16 cellular contexts compared by ENCODE assay signal in the genomic region with DNA sequence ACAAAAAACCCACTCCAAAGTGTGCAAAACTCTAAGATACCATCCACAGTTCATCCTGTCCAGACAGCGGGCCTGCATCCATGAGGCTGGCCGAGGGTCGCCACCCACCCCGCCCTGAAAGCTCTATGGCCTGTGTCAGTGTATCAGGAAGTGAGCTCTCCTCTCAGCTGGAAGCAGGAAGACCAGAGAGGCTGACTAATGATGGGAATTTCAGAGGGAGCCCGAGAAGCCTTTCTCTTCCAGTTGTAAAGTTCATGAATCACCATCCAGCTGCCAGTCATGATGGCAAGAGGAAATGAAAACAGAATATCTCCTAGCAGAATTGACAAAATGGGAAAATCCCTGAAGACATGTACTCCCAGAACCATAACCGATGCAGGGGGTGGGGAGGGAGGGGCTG.
A peak's percentile ranks its signal among the peaks of the same experiment; 100 is the strongest.
DNase-seq lines count a peak whose midpoint lies in the region; ATAC-seq, FAIRE-seq and TF ChIP-seq lines count a peak whose summit lies in the region.
"Had no signal": no experiment of that assay in that cellular context is flagged by ENCODE, and none has a peak within 500 bp of the region (broad histone marks: within the 10 kb centered on the region; RNA-seq: fewer than 3 reads in every experiment).

No MANE protein-coding gene starts in this region.

- peak overlapping the region; percentile 7 for H3K9ac ChIP-seq in astrocyte (ENCODE audit: low read length)

- H3K36me3 ChIP-seq in astrocyte (ENCODE audit: insufficient read depth, low read length) = no peaks in the 10 kb centered on the region
- no peaks in the 10 kb centered on the region for H3K36me3 ChIP-seq in CD8-positive, alpha-beta memory T cell (ENCODE audit: insufficient read depth, low read length)

- no peaks in the 10 kb centered on the region for H3K36me3 Mint-ChIP-seq in activated naive CD8-positive, alpha-beta T cell treated with anti-CD3 and anti-CD28 coated beads, Interleukin-2, amount 10 ng/mL, durations not matched to agents 7 days and 5 days
- H3K36me3 Mint-ChIP-seq in activated naive CD8-positive, alpha-beta T cell treated with anti-CD3 and anti-CD28 coated beads for 36 hours = no peaks in the 10 kb centered on the region
- no peaks in the 10 kb centered on the region for H3K36me3 Mint-ChIP-seq in astrocyte (ENCODE audit: low read depth, unreplicated experiment)
- no peaks in the 10 kb centered on the region for H3K36me3 Mint-ChIP-seq in CD8-positive, alpha-beta memory T cell
- H3K36me3 Mint-ChIP-seq: activated naive CD4-positive, alpha-beta T cell treated with anti-CD3 and anti-CD28 coated beads, Interleukin-2, amount 50 U/mL, for 24 hours had no signal

- no peaks in the 10 kb centered on the region for H3K9me3 Mint-ChIP-seq in activated naive CD8-positive, alpha-beta T cell treated with anti-CD3 and anti-CD28 coated beads, Interleukin-2, amount 10 ng/mL, durations not matched to agents 7 days and 5 days
- H3K9me3 Mint-ChIP-seq in activated naive CD8-positive, alpha-beta T cell treated with anti-CD3 and anti-CD28 coated beads for 36 hours = no peaks in the 10 kb centered on the region
- H3K9me3 Mint-ChIP-seq in astrocyte (ENCODE audit: unreplicated experiment) = no peaks in the 10 kb centered on the region
- H3K9me3 Mint-ChIP-seq in CD8-positive, alpha-beta memory T cell = no peaks in the 10 kb centered on the region
- H3K9me3 Mint-ChIP-seq: activated CD4-positive, alpha-beta T cell treated with anti-CD3 and anti-CD28 coated beads, Interleukin-2, amount 10 ng/mL, durations not matched to agents 7 days and 5 days; activated naive CD4-positive, alpha-beta T cell treated with anti-CD3 and anti-CD28 coated beads, Interleukin-2, amount 50 U/mL, for 24 hours had no signal

- POLR2A ChIA-PET in activated naive CD8-positive, alpha-beta T cell treated with anti-CD3 and anti-CD28 coated beads, Interleukin-2, amount 10 ng/mL, durations not matched to agents 7 days and 5 days (lab: Charles Lee) = interaction anchor here (0.6 kb wide), 1 partner anchor 9 kb away, joined by 3 read pairs; no protein-coding TSS in a partner anchor
- POLR2A ChIA-PET in CD8-positive, alpha-beta memory T cell (lab: Charles Lee) = no interaction called here

- H3K27ac ChIP-seq in astrocyte (ENCODE audit: low read depth, low read length) = peak overlapping the region; percentile 60
- H3K27ac ChIP-seq in CD8-positive, alpha-beta memory T cell (ENCODE audit: low read depth, low read length) = no peak overlapping the region
- H3K27ac ChIP-seq: SK-N-MC had no signal

- no peak overlapping the region for H3K4me3 ChIP-seq in astrocyte (ENCODE audit: insufficient read depth, low read depth, low read length)
- no peak overlapping the region for H3K4me3 ChIP-seq in CD8-positive, alpha-beta memory T cell (ENCODE audit: low read length)
- H3K4me3 ChIP-seq: GM23338, SK-N-MC had no signal

- no peaks in the 10 kb centered on the region for H3K27me3 ChIP-seq in astrocyte (ENCODE audit: insufficient read depth, low read length)
- no peaks in the 10 kb centered on the region for H3K27me3 ChIP-seq in CD8-positive, alpha-beta memory T cell (ENCODE audit: insufficient read depth, low read length, poor library complexity, severe bottlenecking)

- peaks cover 9% of the 10 kb centered on the region for H3K4me1 Mint-ChIP-seq in activated naive CD8-positive, alpha-beta T cell treated with anti-CD3 and anti-CD28 coated beads, Interleukin-2, amount 10 ng/mL, durations not matched to agents 7 days and 5 days
- H3K4me1 Mint-ChIP-seq in activated naive CD8-positive, alpha-beta T cell treated with anti-CD3 and anti-CD28 coated beads for 36 hours = no peaks in the 10 kb centered on the region
- H3K4me1 Mint-ChIP-seq in astrocyte (ENCODE audit: low read depth, unreplicated experiment) = peaks cover 36% of the 10 kb centered on the region
- H3K4me1 Mint-ChIP-seq in CD8-positive, alpha-beta memory T cell = peaks cover 0 to 4% (median 3%) of the 10 kb centered on the region in 3 donors
- H3K4me1 Mint-ChIP-seq: activated naive CD4-positive, alpha-beta T cell treated with anti-CD3 and anti-CD28 coated beads, Interleukin-2, amount 50 U/mL, for 24 hours had no signal

- no peak for ATAC-seq in activated naive CD8-positive, alpha-beta T cell treated with anti-CD3 and anti-CD28 coated beads, Interleukin-2, amount 10 ng/mL, durations not matched to agents 7 days and 5 days (ENCODE audit: low read depth)
- no peak for ATAC-seq in omental fat pad (ENCODE audit: low FRiP score)
- ATAC-seq: GM23338 had no signal

- H4K20me1 ChIP-seq in astrocyte (ENCODE audit: insufficient read depth, low read length) = no peaks in the 10 kb centered on the region

- CTCF ChIA-PET in CD8-positive, alpha-beta memory T cell (lab: Charles Lee) = no interaction called here

- TF ChIP-seq CTCF in astrocyte (IDR thresholded peaks at IDR 0.05; ENCODE audit: insufficient read depth, low read depth, low read length) = no peak
- no peak for TF ChIP-seq CTCF in omental fat pad (IDR thresholded peaks at IDR 0.05)

- no peak overlapping the region for H3K4me3 Mint-ChIP-seq in activated naive CD8-positive, alpha-beta T cell treated with anti-CD3 and anti-CD28 coated beads, Interleukin-2, amount 10 ng/mL, durations not matched to agents 7 days and 5 days
- no peak overlapping the region for H3K4me3 Mint-ChIP-seq in activated naive CD8-positive, alpha-beta T cell treated with anti-CD3 and anti-CD28 coated beads for 36 hours
- H3K4me3 Mint-ChIP-seq in astrocyte (ENCODE audit: unreplicated experiment) = no peak overlapping the region
- no peak overlapping the region for H3K4me3 Mint-ChIP-seq in CD8-positive, alpha-beta memory T cell
- H3K4me3 Mint-ChIP-seq: activated CD4-positive, alpha-beta T cell treated with anti-CD3 and anti-CD28 coated beads, Interleukin-2, amount 10 ng/mL, durations not matched to agents 7 days and 5 days; activated naive CD4-positive, alpha-beta T cell treated with anti-CD3 and anti-CD28 coated beads, Interleukin-2, amount 50 U/mL, for 24 hours; GM23338 had no signal

- no peaks in the 10 kb centered on the region for H3K9me3 ChIP-seq in astrocyte (ENCODE audit: insufficient read depth, low read depth, low read length)
- H3K9me3 ChIP-seq in CD8-positive, alpha-beta memory T cell (ENCODE audit: low read length) = no peaks in the 10 kb centered on the region

- H3K27me3 Mint-ChIP-seq in activated naive CD8-positive, alpha-beta T cell treated with anti-CD3 and anti-CD28 coated beads, Interleukin-2, amount 10 ng/mL, durations not matched to agents 7 days and 5 days = peaks cover 2% of the 10 kb centered on the region
- H3K27me3 Mint-ChIP-seq in activated naive CD8-positive, alpha-beta T cell treated with anti-CD3 and anti-CD28 coated beads for 36 hours = no peaks in the 10 kb centered on the region
- H3K27me3 Mint-ChIP-seq in astrocyte (ENCODE audit: low read depth, unreplicated experiment) = peaks cover 1% of the 10 kb centered on the region
- H3K27me3 Mint-ChIP-seq in CD8-positive, alpha-beta memory T cell = peaks cover 0 to 3% of the 10 kb centered on the region in 2 donors
- H3K27me3 Mint-ChIP-seq: activated CD4-positive, alpha-beta T cell treated with anti-CD3 and anti-CD28 coated beads, Interleukin-2, amount 10 ng/mL, durations not matched to agents 7 days and 5 days; activated naive CD4-positive, alpha-beta T cell treated with anti-CD3 and anti-CD28 coated beads, Interleukin-2, amount 50 U/mL, for 24 hours had no signal

- H2AFZ ChIP-seq in astrocyte (ENCODE audit: low read depth, low read length) = peak overlapping the region; percentile 28
- H2AFZ ChIP-seq: GM23338 had no signal

- no peak for FAIRE-seq in astrocyte (lab: Jason Lieb, UNC)
- no peak for FAIRE-seq in urothelium cell line (lab: Jason Lieb, UNC)
- FAIRE-seq: islet of Langerhans had no signal

- H3K4me1 ChIP-seq in astrocyte (ENCODE audit: insufficient read depth, low read length) = peaks cover 14% of the 10 kb centered on the region
- H3K4me1 ChIP-seq in CD8-positive, alpha-beta memory T cell (ENCODE audit: insufficient read depth, low read length) = no peaks in the 10 kb centered on the region

- no peaks in the 10 kb centered on the region for H3K79me2 ChIP-seq in astrocyte (ENCODE audit: insufficient read depth, low read length)

- H3K27ac Mint-ChIP-seq in activated naive CD8-positive, alpha-beta T cell treated with anti-CD3 and anti-CD28 coated beads, Interleukin-2, amount 10 ng/mL, durations not matched to agents 7 days and 5 days = peak overlapping the region; percentile 1
- no peak overlapping the region for H3K27ac Mint-ChIP-seq in activated naive CD8-positive, alpha-beta T cell treated with anti-CD3 and anti-CD28 coated beads for 36 hours
- H3K27ac Mint-ChIP-seq in astrocyte (ENCODE audit: unreplicated experiment) = peak overlapping the region; percentile 95
- no peak overlapping the region for H3K27ac Mint-ChIP-seq in CD8-positive, alpha-beta memory T cell
- H3K27ac Mint-ChIP-seq: activated CD4-positive, alpha-beta T cell treated with anti-CD3 and anti-CD28 coated beads, Interleukin-2, amount 10 ng/mL, durations not matched to agents 7 days and 5 days; activated naive CD4-positive, alpha-beta T cell treated with anti-CD3 and anti-CD28 coated beads, Interleukin-2, amount 50 U/mL, for 24 hours; GM23338 had no signal

- DNase-seq in activated naive CD8-positive, alpha-beta T cell treated with anti-CD3 and anti-CD28 coated beads, Interleukin-2, amount 10 ng/mL, durations not matched to agents 7 days and 5 days = no peak
- DNase-seq in activated naive CD8-positive, alpha-beta T cell treated with anti-CD3 and anti-CD28 coated beads for 36 hours = no peak
- DNase-seq in astrocyte (ENCODE audit: low read depth) = peak; percentile 77
- peak; percentile 87 for DNase-seq in glomerular visceral epithelial cell (ENCODE audit: extremely low spot score)
- peak; percentile 70 for DNase-seq in urothelium cell line (ENCODE audit: low spot score)
- no peak for DNase-seq in CD8-positive, alpha-beta memory T cell
- no peak for DNase-seq in NCI-H1105 (lab: John Stamatoyannopoulos, UW)
- no peak for DNase-seq in omental fat pad (ENCODE audit: low spot score)
- DNase-seq: activated CD4-positive, alpha-beta T cell treated with anti-CD3 and anti-CD28 coated beads, Interleukin-2, amount 10 ng/mL, durations not matched to agents 7 days and 5 days; KG1; NCI-H510A treated with DMSO at 0.1 percent for 48 hours; occipital lobe had no signal

- peak overlapping the region; percentile 49 for H3K4me2 ChIP-seq in astrocyte (ENCODE audit: low read length)
- H3K4me2 ChIP-seq: GM23338 had no signal

Comparison
In these comparisons a context has a peak if more than half of its experiments do, and no peak if none do; other contexts are left out.
1. H3K27ac Mint-ChIP-seq: peak in activated naive CD8-positive, alpha-beta T cell treated with anti-CD3 and anti-CD28 coated beads, Interleukin-2, amount 10 ng/mL, durations not matched to agents 7 days and 5 days (single experiment) and astrocyte (single experiment); none in activated naive CD8-positive, alpha-beta T cell treated with anti-CD3 and anti-CD28 coated beads for 36 hours (single experiment) and CD8-positive, alpha-beta memory T cell (0 of 8).
2. DNase-seq: peak in astrocyte (single experiment), glomerular visceral epithelial cell (single experiment) and urothelium cell line (single experiment); none in activated naive CD8-positive, alpha-beta T cell treated with anti-CD3 and anti-CD28 coated beads, Interleukin-2, amount 10 ng/mL, durations not matched to agents 7 days and 5 days (single experiment), activated naive CD8-positive, alpha-beta T cell treated with anti-CD3 and anti-CD28 coated beads for 36 hours (single experiment), CD8-positive, alpha-beta memory T cell (0 of 5), NCI-H1105 (single experiment) and omental fat pad (single experiment).